Comparison of ENCODE assay signal across 14 cellular contexts in the genomic region with DNA sequence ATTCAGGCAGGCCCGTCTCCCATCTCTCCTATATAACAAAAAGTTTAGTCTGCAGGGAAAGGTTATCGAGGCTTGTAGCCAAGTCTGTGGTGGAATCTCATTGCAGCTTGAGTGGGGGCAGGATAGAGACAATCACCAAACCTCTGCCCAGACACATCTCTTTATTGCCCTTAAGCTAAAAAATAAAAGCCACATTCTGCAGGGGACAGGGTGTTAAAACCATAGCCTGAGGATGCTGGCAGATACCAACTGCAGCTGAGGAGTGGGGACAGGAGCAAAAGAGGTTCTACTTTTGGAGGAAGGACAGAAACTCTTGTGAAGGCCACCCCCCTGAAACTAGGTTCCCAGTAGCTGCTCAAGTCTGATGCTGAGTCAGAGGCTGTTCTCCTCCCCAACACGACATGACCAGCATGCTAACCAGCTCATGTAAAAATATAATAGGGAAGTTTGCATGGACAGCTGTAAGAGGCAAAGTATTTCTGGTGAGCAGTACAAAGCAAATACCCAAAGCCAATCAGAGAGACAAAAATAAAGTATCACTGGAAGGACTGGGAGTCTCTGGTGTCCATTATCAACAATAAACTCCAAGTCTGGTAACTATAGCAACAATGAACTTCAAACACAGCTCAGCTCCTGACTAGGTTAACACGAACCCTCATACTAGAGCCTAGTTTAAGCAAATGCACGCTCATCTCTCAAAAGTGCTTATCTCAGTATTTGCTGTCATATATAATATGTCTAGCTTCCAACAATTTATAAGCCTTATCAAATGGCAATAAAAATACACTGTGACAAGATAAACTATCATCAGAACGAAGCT.
DNase-seq lines count a peak whose midpoint lies in the region; ATAC-seq, FAIRE-seq and TF ChIP-seq lines count a peak whose summit lies in the region.
"Had no signal": no experiment of that assay in that cellular context is flagged by ENCODE, and none has a peak within 500 bp of the region (broad histone marks: within the 10 kb centered on the region; RNA-seq: fewer than 3 reads in every experiment).

No MANE protein-coding gene starts in this region.

- H3K36me3 ChIP-seq in uterus: no peaks in the 10 kb centered on the region

- H3K9me3 ChIP-seq in uterus: no peaks in the 10 kb centered on the region

- H3K4me3 Mint-ChIP-seq in effector memory CD8-positive, alpha-beta T cell: peak overlapping the region in 1 of 2 donors; percentile 42
- no peak overlapping the region for H3K4me3 Mint-ChIP-seq in glutamatergic neuron (ENCODE audit: unreplicated experiment)
- H3K4me3 Mint-ChIP-seq: WTC11 had no signal

- no peak for FAIRE-seq in urothelium cell line (lab: Jason Lieb, UNC)
- FAIRE-seq: islet of Langerhans had no signal

- no peak overlapping the region for H3K4me3 ChIP-seq in uterus
- H3K4me3 ChIP-seq: smooth muscle cell had no signal

- H3K36me3 Mint-ChIP-seq in effector memory CD8-positive, alpha-beta T cell (ENCODE audit: insufficient read depth): no peaks in the 10 kb centered on the region
- H3K36me3 Mint-ChIP-seq in glutamatergic neuron (ENCODE audit: unreplicated experiment): no peaks in the 10 kb centered on the region
- H3K36me3 Mint-ChIP-seq: WTC11 had no signal

- peak; percentile 83 for ATAC-seq in effector memory CD8-positive, alpha-beta T cell (replicated peaks)
- ATAC-seq: activated naive CD4-positive, alpha-beta T cell treated with anti-CD3 and anti-CD28 coated beads, Interleukin-2, amount 50 U/mL, for 72 hours; WTC11 had no signal

- DNase-seq in activated gamma-delta T cell treated with Interleukin-2 at 50 U/mL for 16 hours: peak; percentile 31
- DNase-seq in activated gamma-delta T cell (lab: John Stamatoyannopoulos, UW): no peak
- DNase-seq in NK-92 (lab: John Stamatoyannopoulos, UW; ENCODE audit: unreplicated experiment): peak; percentile 17
- peak in 2 of 3 experiments; percentile 6 to 29 for DNase-seq in effector memory CD8-positive, alpha-beta T cell
- peak; percentile 17 for DNase-seq in urothelium cell line (ENCODE audit: low spot score)
- no peak for DNase-seq in uterus
- no peak for DNase-seq in HCEC 1CT
- no peak for DNase-seq in glutamatergic neuron
- DNase-seq: NCI-H2081 treated with DMSO at 0.1 percent for 48 hours had no signal

- H3K4me1 Mint-ChIP-seq in effector memory CD8-positive, alpha-beta T cell (ENCODE audit: low read depth in 2 of 2): peaks cover 8 to 9% of the 10 kb centered on the region in 2 donors
- H3K4me1 Mint-ChIP-seq in glutamatergic neuron (ENCODE audit: low read depth, unreplicated experiment): no peaks in the 10 kb centered on the region

- H3K27ac Mint-ChIP-seq in effector memory CD8-positive, alpha-beta T cell: peak overlapping the region; percentile 0 to 61
- H3K27ac Mint-ChIP-seq in glutamatergic neuron (ENCODE audit: unreplicated experiment): no peak overlapping the region
- H3K27ac Mint-ChIP-seq: activated naive CD4-positive, alpha-beta T cell treated with anti-CD3 and anti-CD28 coated beads, Interleukin-2, amount 50 U/mL, for 72 hours; WTC11 had no signal

- H3K27me3 Mint-ChIP-seq in effector memory CD8-positive, alpha-beta T cell: peaks cover 11 to 16% of the 10 kb centered on the region in 2 donors
- no peaks in the 10 kb centered on the region for H3K27me3 Mint-ChIP-seq in glutamatergic neuron (ENCODE audit: unreplicated experiment)

- no peak for TF ChIP-seq POLR2A in uterus (IDR thresholded peaks at IDR 0.05)

- TF ChIP-seq CTCF in uterus (IDR thresholded peaks at IDR 0.05) (no peak), glutamatergic neuron (IDR thresholded peaks at IDR 0.05; ENCODE audit: partially characterized antibody, unreplicated experiment) (no peak)

- no peaks in the 10 kb centered on the region for H3K27me3 ChIP-seq in uterus

- intact Hi-C loops in uterus (cut with DNase I; ENCODE audit: low total_unique reads): no loop called here

- no peaks in the 10 kb centered on the region for H3K9me3 Mint-ChIP-seq in effector memory CD8-positive, alpha-beta T cell
- H3K9me3 Mint-ChIP-seq in glutamatergic neuron (ENCODE audit: unreplicated experiment): no peaks in the 10 kb centered on the region

- no peaks in the 10 kb centered on the region for H3K4me1 ChIP-seq in uterus
- H3K4me1 ChIP-seq: parathyroid adenoma had no signal

- H3K27ac ChIP-seq in uterus: no peak overlapping the region
- H3K27ac ChIP-seq: parathyroid adenoma had no signal

Comparison
In these comparisons a context has a peak if more than half of its experiments do, and no peak if none do; other contexts are left out.
1. DNase-seq: peak in activated gamma-delta T cell treated with Interleukin-2 at 50 U/mL for 16 hours (single experiment), NK-92 (single experiment), effector memory CD8-positive, alpha-beta T cell (2 of 3) and urothelium cell line (single experiment); none in activated gamma-delta T cell (single experiment), uterus (0 of 2), HCEC 1CT (single experiment) and glutamatergic neuron (single experiment).